Comparison of ENCODE assay signal across 1 cellular context in genomic region chrX:87664381-87664780, GRCh38.
TF ChIP-seq lines count a peak whose summit lies in the region.

No MANE protein-coding gene starts in this region.

TF ChIP-seq in H1, 55 proteins besides CTCF, POLR2A, EP300 and RAD21 (continued from another document):
- no peak for TF ChIP-seq CHD7 (IDR thresholded peaks at IDR 0.05; ENCODE audit: insufficient replicate concordance, low read length)
- TF ChIP-seq NANOG (IDR thresholded peaks at IDR 0.05; ENCODE audit: insufficient read depth, low read depth, low read length, poor library complexity, severe bottlenecking) = no peak
- TF ChIP-seq TBP (IDR thresholded peaks at IDR 0.05; ENCODE audit: low read depth, low read length) = no peak
- TF ChIP-seq SP2 (IDR thresholded peaks at IDR 0.05; ENCODE audit: low read length) = no peak
- TF ChIP-seq ATF3 (IDR thresholded peaks at IDR 0.05; ENCODE audit: insufficient read depth, low read depth, low read length) = no peak
- TF ChIP-seq BACH1 (IDR thresholded peaks at IDR 0.05; ENCODE audit: low read length) = no peak
TF ChIP-seq in H1: peak in this region for 0.
